22 cellular contexts compared by ENCODE assay signal in genomic region chr5:143247134-143247815, GRCh38.
DNase-seq lines count a peak whose midpoint lies in the region; ATAC-seq, FAIRE-seq and TF ChIP-seq lines count a peak whose summit lies in the region.
"Had no signal": no experiment of that assay in that cellular context is flagged by ENCODE, and none has a peak within 500 bp of the region (broad histone marks: within the 10 kb centered on the region; RNA-seq: fewer than 3 reads in every experiment).

No MANE protein-coding gene starts in this region.

- no peak overlapping the region for H2AK5ac ChIP-seq in H1 (ENCODE audit: low read depth, low read length)

- TF ChIP-seq RAD21 in H1 (IDR thresholded peaks at IDR 0.05 in 1 of 2, conservative IDR thresholded peaks at IDR 0.05 in 1 of 2; ENCODE audit: low read depth in 2 of 2, low read length in 2 of 2) = no peak

- no peak overlapping the region for H4K91ac ChIP-seq in H1 (replicated peaks; ENCODE audit: insufficient read length, low read length)

- H3K27me3 ChIP-seq in mammary epithelial cell (ENCODE audit: insufficient read depth, low read length) = no peaks in the 10 kb centered on the region
- H3K27me3 ChIP-seq in Panc1 (ENCODE audit: control insufficient read depth, insufficient read depth, low read length) = no peaks in the 10 kb centered on the region
- H3K27me3 ChIP-seq in H1 (replicated peaks in 1 of 4; ENCODE audit: control insufficient read depth in 3 of 4, extremely low read depth in 1 of 4, insufficient read depth in 3 of 4, low read length in 3 of 4) = no peaks in the 10 kb centered on the region

- H3K36me3 Mint-ChIP-seq in MCF 10A (ENCODE audit: insufficient read depth, unreplicated experiment) = no peaks in the 10 kb centered on the region
- H3K36me3 Mint-ChIP-seq: CD4-positive, CD25-positive, alpha-beta regulatory T cell had no signal

- WGBS in mammary epithelial cell (ENCODE audit: low coverage, missing lambda C conversion rate) = no CpG with 5 or more reads among the region's 1 CpG
- 86% methylated on average over 1 of the region's 1 CpG; no CpG with 5 or more reads in 1 of the 2 experiments for WGBS in H1 (ENCODE audit: extremely low coverage in 1 of 2, insufficient coverage in 1 of 2, insufficient read length in 1 of 2, insufficient replicate concordance in 2 of 2, low coverage in 1 of 2, low lambda C conversion rate in 2 of 2, missing lambda C conversion rate in 1 of 2), 2 experiments

- H3K4me1 Mint-ChIP-seq in MCF 10A (ENCODE audit: insufficient read depth, unreplicated experiment) = peaks cover 61% of the 10 kb centered on the region
- H3K4me1 Mint-ChIP-seq: CD4-positive, CD25-positive, alpha-beta regulatory T cell had no signal

- no peaks in the 10 kb centered on the region for H3K36me3 ChIP-seq in mammary epithelial cell (ENCODE audit: insufficient read depth, low read length)
- no peaks in the 10 kb centered on the region for H3K36me3 ChIP-seq in Panc1 (ENCODE audit: control insufficient read depth, insufficient read depth, low read length)
- H3K36me3 ChIP-seq in H1 (ENCODE audit: control insufficient read depth in 2 of 4, insufficient read depth in 4 of 4, low read length in 3 of 4) = no peaks in the 10 kb centered on the region
- H3K36me3 ChIP-seq: HAP-1 had no signal

- no peak for TF ChIP-seq POLR2A in H1 (IDR thresholded peaks at IDR 0.05; ENCODE audit: control extremely low read depth in 1 of 2, low read depth in 2 of 2, low read length in 2 of 2)

- H3K4me2 ChIP-seq in mammary epithelial cell (ENCODE audit: insufficient read depth, low read depth, low read length) (no peak overlapping the region), H1 (ENCODE audit: insufficient read depth in 1 of 2, low read depth in 2 of 2, low read length in 2 of 2) (no peak overlapping the region)

- no peak overlapping the region for H2BK20ac ChIP-seq in H1 (ENCODE audit: low read length)

- H3K4me3 Mint-ChIP-seq in MCF 10A (ENCODE audit: unreplicated experiment) = no peak overlapping the region
- H3K4me3 Mint-ChIP-seq: CD4-positive, CD25-positive, alpha-beta regulatory T cell had no signal

- H4K8ac ChIP-seq in H1 (ENCODE audit: extremely low read depth, insufficient read depth, low read length) = no peak overlapping the region

- BruUV-seq in MCF 10A (replicated peaks; lab: Mats Ljungman, UMichigan) (no TSS peak), mammary epithelial cell (replicated peaks; lab: Mats Ljungman, UMichigan) (no TSS peak), Panc1 (replicated peaks; lab: Mats Ljungman, UMichigan) (no TSS peak)

- H3K18ac ChIP-seq in H1 (ENCODE audit: extremely low read depth, low read length) = no peak overlapping the region

- ATAC-seq in Panc1 (no peak), left ventricle myocardium superior (no peak), HG02678 (IDR thresholded peaks at IDR 0.05; ENCODE audit: unreplicated experiment) (no peak), left lobe of liver (no peak)
- ATAC-seq: PC-3 had no signal

- TF ChIP-seq EP300 in H1 (IDR thresholded peaks at IDR 0.05; ENCODE audit: borderline replicate concordance in 1 of 2, low read depth in 2 of 2, low read length in 2 of 2) = no peak

- no peak overlapping the region for H3K4ac ChIP-seq in H1 (replicated peaks; ENCODE audit: insufficient read length, low read depth, low read length)

- in situ Hi-C loops in mammary epithelial cell (cut with MboI; ENCODE audit: low sequenced_read_pairs in 2 of 2) = no loop called here
- in situ Hi-C loops in Panc1 (cut with HindIII; ENCODE audit: low pct_unique_long_range_greater_than_20kb, low sequenced_read_pairs) = no loop called here

- H3K27ac Mint-ChIP-seq in MCF 10A (ENCODE audit: low read depth, unreplicated experiment) = peak overlapping the region; percentile 71
- H3K27ac Mint-ChIP-seq: CD4-positive, CD25-positive, alpha-beta regulatory T cell had no signal

- FAIRE-seq in H1 (lab: Jason Lieb, UNC) = no peak

- no peak for DNase-seq in MCF 10A (ENCODE audit: unreplicated experiment)
- no peak for DNase-seq in mammary epithelial cell
- no peak for DNase-seq in Panc1 (ENCODE audit: low read depth, low spot score)
- no peak for DNase-seq in H1 (ENCODE audit: low read depth in 1 of 2, low spot score in 2 of 2)
- no peak for DNase-seq in left ventricle myocardium superior
- DNase-seq in left lobe of liver (ENCODE audit: low spot score) = no peak
- DNase-seq: CD4-positive, CD25-positive, alpha-beta regulatory T cell; GM23248; KG1; MM.1S; NCI-H2029; NCI-H446 treated with DMSO at 0.1 percent for 48 hours; NCI-H526; NCI-H82; NK-92 treated with Interleukin-12 subunit alpha and Interleukin-12 subunit beta, amount 100 ng/mL, for 24 hours; PC-3; RPMI8226; SHP77 treated with DMSO at 0.1 percent for 48 hours had no signal

- H3K9me3 Mint-ChIP-seq in MCF 10A (ENCODE audit: unreplicated experiment) = peaks cover 8% of the 10 kb centered on the region

- H3K56ac ChIP-seq in H1 (replicated peaks; ENCODE audit: insufficient read length, low read depth, low read length) = peak overlapping the region; percentile 94

- no peaks in the 10 kb centered on the region for H3K9me3 ChIP-seq in mammary epithelial cell (replicated peaks; ENCODE audit: insufficient read depth, low read length)
- H3K9me3 ChIP-seq in Panc1 (ENCODE audit: control insufficient read depth, insufficient read depth, low read depth, low read length) = no peaks in the 10 kb centered on the region
- 0 out of 4 replicates have a peak, but pooled peaks cover 0 to 2% of the 10 kb centered on the region in 2 experiments for H3K9me3 ChIP-seq in H1 (ENCODE audit: insufficient read depth in 2 of 2, low read depth in 1 of 2, low read length in 1 of 2)
- H3K9me3 ChIP-seq: HAP-1 had no signal

- no peak overlapping the region for H4K5ac ChIP-seq in H1 (ENCODE audit: insufficient read length, low read depth, low read length)

- CTCF ChIA-PET in MCF 10A (lab: Yijun Ruan, JAX) (interaction anchor here (0.6 kb wide), 1 partner anchor 710 kb away, joined by 3 read pairs; no protein-coding TSS in a partner anchor), mammary epithelial cell (lab: Charles Lee; ENCODE audit: low non-redundant PET) (no interaction called here), Panc1 (lab: Charles Lee) (no interaction called here), H1 (lab: Charles Lee; ENCODE audit: partially characterized antibody) (interaction anchor here (0.6 kb wide), 1 partner anchor 95 kb away, joined by 3 read pairs; no protein-coding TSS in a partner anchor)

- H2BK15ac ChIP-seq in H1 (ENCODE audit: low read length) = no peak overlapping the region

- no peaks in the 10 kb centered on the region for H4K20me1 ChIP-seq in mammary epithelial cell (ENCODE audit: insufficient read depth, low read length)
- peaks cover 0 to 4% of the 10 kb centered on the region in 2 experiments for H4K20me1 ChIP-seq in H1 (replicated peaks in 1 of 2; ENCODE audit: control insufficient read depth in 1 of 2, insufficient read depth in 2 of 2, low read length in 2 of 2)

- H3K4me1 ChIP-seq in mammary epithelial cell (ENCODE audit: insufficient read depth, low read length) (peaks cover 60% of the 10 kb centered on the region), Panc1 (ENCODE audit: control insufficient read depth, insufficient read depth, low read length) (peaks cover 58% of the 10 kb centered on the region), H1 (replicated peaks in 1 of 4; ENCODE audit: control insufficient read depth in 3 of 4, insufficient read depth in 4 of 4, low read length in 3 of 4) (0 out of 7 replicates have a peak, but pooled peaks cover 0 to 2% (median 0%) of the 10 kb centered on the region in 4 experiments)
- H3K4me1 ChIP-seq: HAP-1 had no signal

- peaks cover 7% of the 10 kb centered on the region; the same call in 1 of the 2 replicates for H3K23me2 ChIP-seq in H1 (ENCODE audit: low read depth, low read length)

- no peak overlapping the region for H2AFZ ChIP-seq in mammary epithelial cell (ENCODE audit: low read depth, low read length)
- H2AFZ ChIP-seq in H1 (ENCODE audit: low read length) = no peak overlapping the region
- H2AFZ ChIP-seq: GM23248 had no signal

- H3K27me3 Mint-ChIP-seq in MCF 10A (ENCODE audit: insufficient read depth, unreplicated experiment) = no peaks in the 10 kb centered on the region
- H3K27me3 Mint-ChIP-seq: CD4-positive, CD25-positive, alpha-beta regulatory T cell had no signal

- POLR2A ChIA-PET in MCF 10A (lab: Yijun Ruan, JAX) (interaction anchor here (0.7 to 4.0 kb wide), 8 partner anchors 47 to 249 kb away, joined by 4 to 94 read pairs (median 10); partner anchors contain the start of gene NR3C1), Panc1 (lab: Charles Lee) (no interaction called here), H1 (lab: Charles Lee; ENCODE audit: partially characterized antibody) (no interaction called here)

- no peak overlapping the region for H2BK120ac ChIP-seq in H1 (replicated peaks; ENCODE audit: low read depth, low read length)

- H3K79me2 ChIP-seq in mammary epithelial cell (ENCODE audit: insufficient read depth, low read length) = peaks cover 6% of the 10 kb centered on the region
- no peaks in the 10 kb centered on the region for H3K79me2 ChIP-seq in H1 (ENCODE audit: control insufficient read depth in 1 of 2, insufficient read depth in 2 of 2, low read length in 2 of 2)

- H3K23ac ChIP-seq in H1 (ENCODE audit: insufficient read length) = no peak overlapping the region

- intact Hi-C loops in MCF 10A (cut with micrococcal nuclease) (loop anchor here (10.0 kb wide), 1 partner anchor 322 kb away; no protein-coding TSS in a partner anchor), mammary epithelial cell (cut with micrococcal nuclease) (no loop called here), Panc1 (cut with micrococcal nuclease; ENCODE audit: unreplicated experiment) (no loop called here), left ventricle myocardium superior (cut with micrococcal nuclease) (no loop called here)

- H3K4me3 ChIP-seq in mammary epithelial cell (replicated peaks in 1 of 3; ENCODE audit: insufficient read depth in 1 of 3, low read depth in 2 of 3, low read length in 3 of 3) (no peak overlapping the region), Panc1 (ENCODE audit: low read depth in 2 of 2, low read length in 2 of 2) (no peak overlapping the region), H1 (ENCODE audit: extremely low read depth in 1 of 4, insufficient read depth in 2 of 4, low read depth in 3 of 4, low read length in 4 of 4) (no peak overlapping the region)
- H3K4me3 ChIP-seq: GM23248, HAP-1 had no signal

- no peak overlapping the region for H3K9ac ChIP-seq in mammary epithelial cell (ENCODE audit: insufficient read depth, low read length)
- H3K9ac ChIP-seq in H1 (replicated peaks in 1 of 4; ENCODE audit: extremely low read depth in 1 of 4, low read depth in 3 of 4, low read length in 3 of 4) = no peak overlapping the region
- H3K9ac ChIP-seq: GM23248 had no signal

- H3K27ac ChIP-seq in mammary epithelial cell (ENCODE audit: insufficient read depth, low read depth, low read length) (no peak overlapping the region), Panc1 (ENCODE audit: low read length) (peak overlapping the region; percentile 99), H1 (ENCODE audit: low read depth, low read length) (no peak overlapping the region)
- H3K27ac ChIP-seq: 22Rv1, HL-60 had no signal

- no peak overlapping the region for H2BK12ac ChIP-seq in H1 (ENCODE audit: low read depth, low read length)

- H2BK5ac ChIP-seq in H1 (ENCODE audit: low read depth, low read length) = no peak overlapping the region

- dilution Hi-C loops in mammary epithelial cell (cut with HindIII; ENCODE audit: low sequenced_read_pairs) = no loop called here

- H3K14ac ChIP-seq in H1 (ENCODE audit: insufficient read length) = no peak overlapping the region

- TF ChIP-seq CTCF in MCF 10A (IDR thresholded peaks at IDR 0.05; ENCODE audit: unreplicated experiment) = no peak
- no peak for TF ChIP-seq CTCF in mammary epithelial cell (conservative IDR thresholded peaks at IDR 0.05 in 1 of 2, IDR thresholded peaks at IDR 0.05 in 1 of 2; ENCODE audit: extremely low read depth in 1 of 2, insufficient read depth in 1 of 2, low read depth in 1 of 2, low read length in 2 of 2)
- TF ChIP-seq CTCF in Panc1 (IDR thresholded peaks at IDR 0.05) = no peak
- TF ChIP-seq CTCF in H1 (IDR thresholded peaks at IDR 0.05; ENCODE audit: control extremely low read depth in 1 of 3, insufficient read depth in 1 of 3, low read depth in 1 of 3, low read length in 3 of 3) = no peak

- no peaks in the 10 kb centered on the region for H3K79me1 ChIP-seq in H1 (ENCODE audit: low read depth, low read length)

Comparison
In these comparisons a context has a peak if more than half of its experiments do, and no peak if none do; other contexts are left out.
1. CTCF ChIA-PET loops: an anchor here in MCF 10A (0.6 kb wide) and H1 (0.6 kb wide); none called in mammary epithelial cell and Panc1.